Comparison of ENCODE assay signal across 8 cellular contexts in genomic region chr17:75855310-75856061, GRCh38. TPM values are rescaled to one million over a fixed set of nuclear protein-coding genes. Genes with fewer than 3 reads are reported as not detected.
DNase-seq lines count a peak whose midpoint lies in the region; ATAC-seq and TF ChIP-seq lines count a peak whose summit lies in the region.

Gene WBP2 (minus strand): TSS chr17:75855335. CDS start chr17:75855297, 38 bp downstream.

- DNase-seq in NCI-H526 treated with DMSO at 0.1 percent for 48 hours (lab: John Stamatoyannopoulos, UW) (peak; percentile 99), colonic mucosa (peak; percentile 98), left colon (peak; percentile 98 to 99)
- DNase-seq in activated CD4-positive, alpha-beta T cell treated with anti-CD3 and anti-CD28 coated beads, Interleukin-2, amount 10 ng/mL, durations not matched to agents 24 days and 14 days = peak; percentile 99
- DNase-seq in stimulated activated CD4-positive, alpha-beta T cell treated with anti-CD3 and anti-CD28 coated beads, Interleukin-1b, Interleukin-23, amount 100 ng/mL, for 48 hours = peak; percentile 99

- H3K36me3 Mint-ChIP-seq in activated CD4-positive, alpha-beta T cell treated with anti-CD3 and anti-CD28 coated beads, Interleukin-2, amount 10 ng/mL, durations not matched to agents 24 days and 14 days (ENCODE audit: low read depth) = peaks cover 6% of the 10 kb centered on the region

- H3K4me3 Mint-ChIP-seq in activated CD4-positive, alpha-beta T cell treated with anti-CD3 and anti-CD28 coated beads, Interleukin-2, amount 10 ng/mL, durations not matched to agents 24 days and 14 days = no peak within 1 kb of the TSS

- H3K9me3 ChIP-seq in colonic mucosa = no peaks in the 10 kb centered on the region

- intact Hi-C loops in activated CD4-positive, alpha-beta T cell treated with anti-CD3 and anti-CD28 coated beads, Interleukin-2, amount 10 ng/mL, durations not matched to agents 24 days and 14 days (cut with micrococcal nuclease) = loop anchor here (1.0 to 2.0 kb wide), 6 partner anchors 11 to 123 kb away; partner anchors contain the start of genes ACOX1, MRPL38, TEN1 and UNC13D
- intact Hi-C loops in colonic mucosa (cut with DNase I) (no loop called here), left colon (cut with DNase I, micrococcal nuclease) (no loop called here)

- H3K27me3 ChIP-seq in colonic mucosa = no peaks in the 10 kb centered on the region

- H3K4me3 ChIP-seq in colonic mucosa = peak within 1 kb of the TSS; percentile 66

- H3K27me3 Mint-ChIP-seq in activated CD4-positive, alpha-beta T cell treated with anti-CD3 and anti-CD28 coated beads, Interleukin-2, amount 10 ng/mL, durations not matched to agents 24 days and 14 days = no peaks in the 10 kb centered on the region

- peaks cover 31% of the 10 kb centered on the region for H3K4me1 Mint-ChIP-seq in activated CD4-positive, alpha-beta T cell treated with anti-CD3 and anti-CD28 coated beads, Interleukin-2, amount 10 ng/mL, durations not matched to agents 24 days and 14 days

- peak within 1 kb of the TSS; percentile 80 for H3K27ac ChIP-seq in C4-2B
- H3K27ac ChIP-seq in colonic mucosa = peak within 1 kb of the TSS; percentile 90

- H3K9ac ChIP-seq in colonic mucosa (ENCODE audit: low read depth in 2 of 2, low read length in 2 of 2) = peak within 1 kb of the TSS; percentile 97 to 98

- peak within 1 kb of the TSS; percentile 92 for H3K27ac Mint-ChIP-seq in activated CD4-positive, alpha-beta T cell treated with anti-CD3 and anti-CD28 coated beads, Interleukin-2, amount 10 ng/mL, durations not matched to agents 24 days and 14 days

- H3K36me3 ChIP-seq in colonic mucosa = peaks cover 10% of the 10 kb centered on the region

- H3K9me3 Mint-ChIP-seq in activated CD4-positive, alpha-beta T cell treated with anti-CD3 and anti-CD28 coated beads, Interleukin-2, amount 10 ng/mL, durations not matched to agents 24 days and 14 days = no peaks in the 10 kb centered on the region

- TF ChIP-seq CTCF in C4-2B (conservative IDR thresholded peaks at IDR 0.05) (peak; percentile 58), colonic mucosa (IDR thresholded peaks at IDR 0.05) (no peak)

- peaks cover 16% of the 10 kb centered on the region for H3K4me1 ChIP-seq in colonic mucosa

- ATAC-seq in GM19328 (IDR thresholded peaks at IDR 0.05; ENCODE audit: unreplicated experiment) (peak; percentile 81), HG03520 (IDR thresholded peaks at IDR 0.05; ENCODE audit: unreplicated experiment) (peak; percentile 79), left colon (peak; percentile 91)

RNA-seq across cellular contexts. Expression of gene WBP2, which starts in this region (rescaled TPM):
- total RNA-seq in activated CD4-positive, alpha-beta T cell treated with anti-CD3 and anti-CD28 coated beads, Interleukin-2, amount 10 ng/mL, durations not matched to agents 24 days and 14 days = 68.9 and 70.0 TPM in 2 replicates
- total RNA-seq in colonic mucosa (100 to 1,000 TPM in 1 of 2 donors, 10 to 100 TPM in 1; 69.8 to 102 TPM), left colon (100 to 1,000 TPM in 1 of 2 donors, 10 to 100 TPM in 1; 96.5 to 105 TPM)

Comparison
In these comparisons a context has a peak if more than half of its experiments do, and no peak if none do; other contexts are left out.
1. Peak in every context shown above with its lines: DNase-seq, ATAC-seq, H3K4me3 ChIP-seq and H3K27ac ChIP-seq.